In the genomic region with DNA sequence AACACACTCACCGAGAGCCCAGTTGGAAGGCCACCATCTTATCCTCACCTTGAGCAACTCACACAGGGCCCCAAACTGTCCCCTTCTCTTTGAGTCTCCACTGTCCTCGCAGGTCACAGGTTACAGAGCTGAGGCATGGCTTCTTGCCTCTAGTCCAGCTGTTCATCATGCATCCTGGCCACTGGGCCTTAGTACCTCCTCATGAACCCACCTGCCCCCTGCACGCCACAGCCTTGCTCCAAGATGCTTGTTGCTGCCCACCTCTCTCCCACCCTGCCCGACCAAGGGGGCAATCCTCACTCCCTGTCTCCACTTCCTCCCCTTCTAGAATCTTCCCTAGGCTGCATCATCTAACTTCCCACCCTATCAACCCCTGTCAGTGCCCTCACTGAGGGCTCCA, we compare ENCODE assay signal across 22 cellular contexts. TPM values are rescaled to one million over a fixed set of nuclear protein-coding genes. Genes with fewer than 3 reads are reported as not detected.
A peak's percentile ranks its signal among the peaks of the same experiment; 100 is the strongest.
DNase-seq lines count a peak whose midpoint lies in the region; ATAC-seq and TF ChIP-seq lines count a peak whose summit lies in the region.
"Had no signal": no experiment of that assay in that cellular context is flagged by ENCODE, and none has a peak within 500 bp of the region (broad histone marks: within the 10 kb centered on the region; RNA-seq: fewer than 3 reads in every experiment).

No MANE protein-coding gene starts in this region.

- CTCF ChIA-PET in PC-9 (lab: Charles Lee): interaction anchor here (0.6 kb wide), 2 partner anchors 29 to 99 kb away, joined by 3 read pairs; no protein-coding TSS in a partner anchor

- WGBS in mesenchymal stem cell: 97% methylated on average over 4 of the region's 4 CpGs
- WGBS in smooth muscle cell (ENCODE audit: low lambda C conversion rate): 100% methylated on average over 4 of the region's 4 CpGs

- peak overlapping the region in 1 of 2 experiments; percentile 46 for H3K18ac ChIP-seq in mesenchymal stem cell (ENCODE audit: low read depth in 1 of 2, low read length in 2 of 2)

- H2BK5ac ChIP-seq in mesenchymal stem cell (ENCODE audit: low read depth, low read length, poor library complexity, severe bottlenecking): peak overlapping the region; percentile 34

- H3K27me3 ChIP-seq in PC-9 (ENCODE audit: insufficient read depth, low read depth) (no peaks in the 10 kb centered on the region), mesenchymal stem cell (ENCODE audit: control insufficient read depth in 1 of 2, insufficient read depth in 1 of 2, low read length in 2 of 2) (peaks cover 0 to 20% of the 10 kb centered on the region in 2 experiments), smooth muscle cell (ENCODE audit: low read depth) (no peaks in the 10 kb centered on the region)
- H3K27me3 ChIP-seq: tibial nerve had no signal

- H3K27ac ChIP-seq in PC-9 (peak overlapping the region; percentile 96), mesenchymal stem cell (ENCODE audit: low read length, poor library complexity, severe bottlenecking) (peak overlapping the region; percentile 89), smooth muscle cell (ENCODE audit: low read depth) (peak overlapping the region; percentile 95)

- peaks cover 6% of the 10 kb centered on the region for H3K9me3 Mint-ChIP-seq in chondrocyte (ENCODE audit: low read depth)
- H3K9me3 Mint-ChIP-seq: activated naive CD4-positive, alpha-beta T cell treated with anti-CD3 and anti-CD28 coated beads, Interleukin-2, amount 50 U/mL, for 24 hours had no signal

- ATAC-seq in GM19328 (IDR thresholded peaks at IDR 0.05; ENCODE audit: unreplicated experiment): no peak
- no peak for ATAC-seq in activated CD4-positive, CD25-positive, alpha-beta regulatory T cell treated with anti-CD3 and anti-CD28 coated beads, Interleukin-2, amount 50 U/mL, for 24 hours

- no peak overlapping the region for H3K23ac ChIP-seq in mesenchymal stem cell (ENCODE audit: low read length in 2 of 2)

- no peak overlapping the region for H3K4me3 Mint-ChIP-seq in chondrocyte (ENCODE audit: unreplicated experiment)
- H3K4me3 Mint-ChIP-seq: activated naive CD4-positive, alpha-beta T cell treated with anti-CD3 and anti-CD28 coated beads, Interleukin-2, amount 50 U/mL, for 24 hours; neural crest cell had no signal

- H3K79me2 ChIP-seq in PC-9 (ENCODE audit: low read depth) (peaks cover 16% of the 10 kb centered on the region; the same call in 1 of the 2 replicates), smooth muscle cell (ENCODE audit: low read depth) (no peaks in the 10 kb centered on the region)

- H3K14ac ChIP-seq in mesenchymal stem cell (ENCODE audit: low read length in 2 of 2): peak overlapping the region in 1 of 2 experiments; percentile 53

- H3K4me3 ChIP-seq in PC-9: no peak overlapping the region; the same call in 1 of the 2 replicates
- H3K4me3 ChIP-seq in mesenchymal stem cell (ENCODE audit: insufficient read depth in 1 of 2, low read depth in 1 of 2, low read length in 2 of 2): no peak overlapping the region
- H3K4me3 ChIP-seq in smooth muscle cell: no peak overlapping the region
- H3K4me3 ChIP-seq: tibial nerve had no signal

- peak overlapping the region; percentile 72 for H3K4me2 ChIP-seq in PC-9
- H3K4me2 ChIP-seq in mesenchymal stem cell (ENCODE audit: low read length, poor library complexity, severe bottlenecking): no peak overlapping the region
- peak overlapping the region; percentile 49 for H3K4me2 ChIP-seq in smooth muscle cell

- no peaks in the 10 kb centered on the region for H3K79me1 ChIP-seq in mesenchymal stem cell (replicated peaks; ENCODE audit: low read length, poor library complexity, severe bottlenecking)

- H4K91ac ChIP-seq in mesenchymal stem cell (ENCODE audit: low read length): peak overlapping the region; percentile 8

- no TSS peak for BruUV-seq in PC-9 (replicated peaks; lab: Mats Ljungman, UMichigan)

- H2BK120ac ChIP-seq in mesenchymal stem cell (ENCODE audit: low read depth, low read length): no peak overlapping the region

- no peak overlapping the region for H2BK15ac ChIP-seq in mesenchymal stem cell (ENCODE audit: low read depth, poor library complexity, severe bottlenecking)

- H3K36me3 ChIP-seq in PC-9 (ENCODE audit: low read depth) (no peaks in the 10 kb centered on the region; the same call in 1 of the 2 replicates), mesenchymal stem cell (ENCODE audit: control insufficient read depth in 1 of 2, insufficient read depth in 2 of 2, low read depth in 1 of 2, low read length in 2 of 2) (peaks cover 0 to 3% of the 10 kb centered on the region in 2 experiments), smooth muscle cell (ENCODE audit: low read depth) (no peaks in the 10 kb centered on the region)
- H3K36me3 ChIP-seq: tibial nerve had no signal

- TF ChIP-seq CTCF in PC-9 (conservative IDR thresholded peaks at IDR 0.05) (no peak), chondrocyte (IDR thresholded peaks at IDR 0.05) (no peak), smooth muscle cell (IDR thresholded peaks at IDR 0.05; ENCODE audit: borderline replicate concordance, insufficient read depth, poor library complexity, severe bottlenecking) (no peak), GM20000 (IDR thresholded peaks at IDR 0.05; ENCODE audit: extremely low read depth, missing control alignments) (no peak)

- H3K9ac ChIP-seq in mesenchymal stem cell (ENCODE audit: low read length): no peak overlapping the region
- H3K9ac ChIP-seq in smooth muscle cell (ENCODE audit: low read depth): no peak overlapping the region

- peak overlapping the region; percentile 33 for H3K27ac Mint-ChIP-seq in chondrocyte (ENCODE audit: unreplicated experiment)
- H3K27ac Mint-ChIP-seq: activated naive CD4-positive, alpha-beta T cell treated with anti-CD3 and anti-CD28 coated beads, Interleukin-2, amount 50 U/mL, for 24 hours had no signal

- no peaks in the 10 kb centered on the region for H3K9me2 ChIP-seq in PC-9 (ENCODE audit: insufficient read depth)

- no peaks in the 10 kb centered on the region for H3K36me3 Mint-ChIP-seq in chondrocyte (ENCODE audit: low read depth)

- peak overlapping the region; percentile 65 for H2AK5ac ChIP-seq in mesenchymal stem cell (ENCODE audit: low read length, severe bottlenecking)

- no peaks in the 10 kb centered on the region for H3K9me3 ChIP-seq in PC-9 (ENCODE audit: insufficient read depth, low read depth)
- H3K9me3 ChIP-seq in mesenchymal stem cell (ENCODE audit: control insufficient read depth, low read length): no peaks in the 10 kb centered on the region
- no peaks in the 10 kb centered on the region for H3K9me3 ChIP-seq in smooth muscle cell (replicated peaks; ENCODE audit: low read depth)
- H3K9me3 ChIP-seq: tibial nerve had no signal

- H3K4me1 Mint-ChIP-seq in chondrocyte (ENCODE audit: low read depth): peaks cover 21% of the 10 kb centered on the region
- H3K4me1 Mint-ChIP-seq: activated naive CD4-positive, alpha-beta T cell treated with anti-CD3 and anti-CD28 coated beads, Interleukin-2, amount 50 U/mL, for 24 hours had no signal

- no peak overlapping the region for H3K4ac ChIP-seq in mesenchymal stem cell (ENCODE audit: low read depth in 1 of 2, low read length in 2 of 2)

- H2BK12ac ChIP-seq in mesenchymal stem cell (ENCODE audit: low read length in 2 of 2): no peak overlapping the region

- H3F3A ChIP-seq in PC-9 (ENCODE audit: insufficient read depth, low read depth) (peaks cover 51% of the 10 kb centered on the region), smooth muscle cell (ENCODE audit: low read depth) (no peaks in the 10 kb centered on the region)

- no peaks in the 10 kb centered on the region for H3K27me3 Mint-ChIP-seq in chondrocyte (ENCODE audit: low read depth)
- H3K27me3 Mint-ChIP-seq: activated naive CD4-positive, alpha-beta T cell treated with anti-CD3 and anti-CD28 coated beads, Interleukin-2, amount 50 U/mL, for 24 hours had no signal

- H4K20me1 ChIP-seq in PC-9 (ENCODE audit: insufficient read depth) (no peaks in the 10 kb centered on the region), smooth muscle cell (ENCODE audit: low read depth) (no peaks in the 10 kb centered on the region)

- POLR2A ChIA-PET in PC-9 (lab: Charles Lee; ENCODE audit: unreplicated experiment): no interaction called here

- DNase-seq in PC-9 (no peak), chondrocyte (ENCODE audit: low spot score) (no peak), mesenchymal stem cell (no peak), smooth muscle cell (lab: John Stamatoyannopoulos, UW; ENCODE audit: unreplicated experiment) (no peak), GM20000 (ENCODE audit: low spot score) (no peak)
- no peak for DNase-seq in activated CD4-positive, alpha-beta T cell treated with anti-CD3 and anti-CD28 coated beads for 1 hour
- DNase-seq: activated CD4-positive, alpha-beta T cell treated with anti-CD3 and anti-CD28 coated beads for 48 hours; NCI-H1694 treated with DMSO at 0.1 percent for 48 hours; NCI-H446; SIG-M5; stimulated activated CD4-positive, alpha-beta T cell treated with anti-CD3 and anti-CD28 coated beads, Interleukin-4, amount 100 ng/mL, for 24 hours; T-helper 9 cell had no signal

- intact Hi-C loops in PC-9 (cut with micrococcal nuclease; ENCODE audit: unreplicated experiment): loop anchor here (2.0 kb wide), 2 partner anchors 25 to 27 kb away; no protein-coding TSS in a partner anchor

- H2AFZ ChIP-seq in PC-9 (no peak overlapping the region), mesenchymal stem cell (ENCODE audit: low read depth, low read length) (no peak overlapping the region), smooth muscle cell (ENCODE audit: low read depth) (no peak overlapping the region)

- no peak overlapping the region for H4K8ac ChIP-seq in mesenchymal stem cell (ENCODE audit: low read length)

- peaks cover 56% of the 10 kb centered on the region for H3K4me1 ChIP-seq in PC-9 (replicated peaks; ENCODE audit: insufficient read depth)
- peaks cover 16% of the 10 kb centered on the region for H3K4me1 ChIP-seq in mesenchymal stem cell (ENCODE audit: control insufficient read depth, insufficient read depth, low read depth, low read length)
- peaks cover 4% of the 10 kb centered on the region for H3K4me1 ChIP-seq in smooth muscle cell (ENCODE audit: low read depth)

RNA-seq across cellular contexts. Expression of a gene that starts 17.1 kb away (rescaled TPM):
- total RNA-seq in PC-9 (2021) (2.4 and 3.6 TPM in 2 replicates), chondrocyte (not detected in 3 replicates), smooth muscle cell (not detected in 2 replicates)
- 0.01 TPM for polyA plus RNA-seq in mesenchymal stem cell (2013, experiment 1 of 2)
- not detected for polyA plus RNA-seq in mesenchymal stem cell (2013, experiment 2 of 2)
- not detected in 2 replicates for polyA plus RNA-seq in smooth muscle cell
- total RNA-seq: bronchial epithelial cell, H7 had no signal
- polyA plus RNA-seq: BJ had no signal

RNA-seq across cellular contexts. Expression of a gene that starts 43.5 kb away (rescaled TPM):
- total RNA-seq in PC-9 (2021): 0.37 and 0.48 TPM in 2 replicates
- 3.1 to 4.1 TPM (median 3.7 TPM) in 3 replicates for total RNA-seq in chondrocyte
- 0.10 TPM for polyA plus RNA-seq in mesenchymal stem cell (2013, experiment 1 of 2)
- polyA plus RNA-seq in mesenchymal stem cell (2013, experiment 2 of 2): 0.07 TPM
- 0.81 and 0.94 TPM in 2 replicates for total RNA-seq in smooth muscle cell
- polyA plus RNA-seq in smooth muscle cell: 2.2 and 4.9 TPM in 2 replicates
- total RNA-seq: bronchial epithelial cell, lung microvascular endothelial cell, M059J had no signal
- polyA plus RNA-seq: BJ had no signal
